16 cellular contexts compared by ENCODE assay signal in the genomic region with DNA sequence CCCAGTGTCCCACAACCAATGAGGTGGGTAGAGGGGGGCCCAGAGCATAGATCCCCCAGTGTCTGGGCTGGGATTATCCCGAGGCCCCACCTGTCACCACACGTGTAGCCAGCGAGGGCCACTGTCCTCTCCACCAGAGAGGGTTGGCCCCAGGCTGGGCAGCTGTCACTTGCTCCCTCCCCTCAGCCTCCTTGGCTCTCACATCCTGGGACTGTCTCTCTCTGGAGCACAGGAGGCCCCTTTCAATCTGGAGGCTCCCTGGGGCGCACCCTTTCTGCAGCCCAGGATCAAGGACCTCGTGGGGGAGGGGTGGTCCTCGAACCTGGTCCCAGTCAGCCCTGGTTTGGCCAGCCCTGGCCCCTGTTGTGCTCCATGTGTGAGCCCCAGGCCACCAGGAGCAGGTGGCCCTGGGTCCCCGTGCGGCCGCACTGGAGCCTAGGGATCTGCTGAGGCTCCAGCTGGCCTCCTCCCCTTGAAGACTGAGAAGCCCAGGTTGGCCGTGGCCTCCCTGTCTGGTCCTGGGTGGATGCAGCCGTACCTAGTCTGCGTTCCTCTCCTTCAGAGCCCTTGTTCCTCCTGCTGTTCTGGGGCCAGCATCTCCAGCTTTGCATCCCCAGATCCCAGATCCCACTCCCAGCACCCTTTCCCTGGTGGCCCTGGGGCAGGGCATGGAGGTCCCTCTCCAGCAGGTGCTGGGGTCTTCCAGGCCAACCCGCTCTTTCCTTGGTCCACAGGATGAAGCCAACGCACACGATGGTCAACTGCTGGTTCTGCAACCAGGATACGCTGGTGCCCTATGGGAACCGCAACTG.
"Had no signal": no experiment of that assay in that cellular context is flagged by ENCODE, and none has a peak within 500 bp of the region (broad histone marks: within the 10 kb centered on the region; RNA-seq: fewer than 3 reads in every experiment).

No MANE protein-coding gene starts in this region.

- H3K4me3 ChIP-seq: left lung, pancreas, upper lobe of right lung had no signal

- DNase-seq: activated CD4-positive, alpha-beta T cell treated with anti-CD3 and anti-CD28 coated beads for 36 hours; activated CD4-positive, alpha-beta T cell treated with anti-CD3 and anti-CD28 coated beads, Interleukin-2, amount 50 U/mL, for 48 hours; activated CD8-positive, alpha-beta memory T cell treated with anti-CD3 and anti-CD28 coated beads, Interleukin-2, amount 10 ng/mL, durations not matched to agents 7 days and 5 days; activated naive CD4-positive, alpha-beta T cell treated with Interleukin-2 at 50 U/mL for 16 hours; activated naive CD8-positive, alpha-beta T cell treated with anti-CD3 and anti-CD28 coated beads, Interleukin-2, amount 10 ng/mL, durations not matched to agents 7 days and 5 days; caudate nucleus; endodermal cell; foreskin fibroblast; hypothalamus; kidney; mammary epithelial cell; stimulated activated naive B cell treated with anti-CD40 and anti-IgM and Interleukin-4, amounts not matched to agents 10 μg/mL and 1 μg/mL and 100 μg/mL, for 72 hours; upper lobe of right lung had no signal

- H3K36me3 ChIP-seq: pancreas, upper lobe of right lung had no signal

- H3K27me3 ChIP-seq: left lung, pancreas, upper lobe of right lung had no signal

- H3K9me3 ChIP-seq: left lung, pancreas, upper lobe of right lung had no signal

- ATAC-seq: activated CD4-positive, alpha-beta T cell treated with anti-CD3 and anti-CD28 coated beads for 36 hours; activated CD8-positive, alpha-beta memory T cell treated with anti-CD3 and anti-CD28 coated beads, Interleukin-2, amount 10 ng/mL, durations not matched to agents 7 days and 5 days; left lung; stimulated activated naive B cell treated with anti-CD40 and anti-IgM and Interleukin-4, amounts not matched to agents 10 μg/mL and 1 μg/mL and 100 μg/mL, for 72 hours; upper lobe of right lung had no signal

- H3K27ac ChIP-seq: epithelial cell of prostate, left lung, pancreas, upper lobe of right lung had no signal
